In genomic region chr19:28697308-28697707, GRCh38 we compare ENCODE assay signal across 24 cellular contexts.
"Had no signal": no experiment of that assay in that cellular context is flagged by ENCODE, and none has a peak within 500 bp of the region (broad histone marks: within the 10 kb centered on the region; RNA-seq: fewer than 3 reads in every experiment).

No MANE protein-coding gene starts in this region.

- H3K4me1 Mint-ChIP-seq: stimulated activated naive CD8-positive, alpha-beta T cell treated with anti-CD3 and anti-CD28 coated beads, Interleukin-15, amount 100 ng/mL, for 72 hours had no signal

- H3K4me3 ChIP-seq: hepatocyte, left ventricle myocardium inferior, lung, mucosa of descending colon, ovary, prostate gland, skin epidermis, tibial nerve, uterus had no signal

- H3K27ac Mint-ChIP-seq: naive thymus-derived CD4-positive, alpha-beta T cell; natural killer cell treated with Interleukin-12 subunit alpha and Interleukin-12 subunit beta and Interleukin-15 and Interleukin-18, amount 100 ng/mL, for 72 hours; stimulated activated naive CD8-positive, alpha-beta T cell treated with anti-CD3 and anti-CD28 coated beads, Interleukin-15, amount 100 ng/mL, for 72 hours; type B pancreatic cell had no signal

- H3K27ac ChIP-seq: hepatocyte, left ventricle myocardium inferior, ovary, prostate gland, skin epidermis, tibial nerve, uterus had no signal

- DNase-seq: left ventricle myocardium inferior; midbrain; mucosa of descending colon; naive thymus-derived CD4-positive, alpha-beta T cell; ovary; posterior cingulate gyrus; retina; right cardiac atrium; stimulated activated CD4-positive, alpha-beta T cell treated with anti-CD3 and anti-CD28 coated beads, Interleukin-12 subunit alpha, Interleukin-12 subunit beta, amount 100 ng/mL, for 4 hours; stimulated activated CD4-positive, alpha-beta T cell treated with anti-CD3 and anti-CD28 coated beads, Interleukin-15, amount 100 ng/mL, for 24 hours; stimulated activated CD4-positive, alpha-beta T cell treated with anti-CD3 and anti-CD28 coated beads, Interleukin-2, amount 100 ng/mL, for 24 hours; stimulated activated CD4-positive, alpha-beta T cell treated with anti-CD3 and anti-CD28 coated beads, Interleukin-4, amount 100 ng/mL, for 1 hour; stimulated activated naive CD4-positive, alpha-beta T cell; stimulated activated naive CD8-positive, alpha-beta T cell treated with anti-CD3 and anti-CD28 coated beads, Interleukin-15, amount 100 ng/mL, for 72 hours; substantia nigra; uterus had no signal

- H3K36me3 ChIP-seq: left ventricle myocardium inferior, ovary, prostate gland, tibial nerve, uterus had no signal

- H3K4me1 ChIP-seq: left ventricle myocardium inferior, prostate gland, tibial nerve, uterus had no signal

- H3K36me3 Mint-ChIP-seq: naive thymus-derived CD4-positive, alpha-beta T cell; natural killer cell treated with Interleukin-12 subunit alpha and Interleukin-12 subunit beta and Interleukin-15 and Interleukin-18, amount 100 ng/mL, for 72 hours; type B pancreatic cell had no signal

- H3K9me3 Mint-ChIP-seq: natural killer cell treated with Interleukin-12 subunit alpha and Interleukin-12 subunit beta and Interleukin-15 and Interleukin-18, amount 100 ng/mL, for 72 hours; stimulated activated naive CD8-positive, alpha-beta T cell treated with anti-CD3 and anti-CD28 coated beads, Interleukin-15, amount 100 ng/mL, for 72 hours; type B pancreatic cell had no signal

- ATAC-seq: mucosa of descending colon; naive thymus-derived CD4-positive, alpha-beta T cell; natural killer cell treated with Interleukin-12 subunit alpha and Interleukin-12 subunit beta and Interleukin-15 and Interleukin-18, amount 100 ng/mL, for 72 hours; right cardiac atrium; sciatic nerve; stimulated activated naive CD8-positive, alpha-beta T cell treated with anti-CD3 and anti-CD28 coated beads, Interleukin-15, amount 100 ng/mL, for 72 hours had no signal

- H3K27me3 Mint-ChIP-seq: type B pancreatic cell had no signal

- H3K4me3 Mint-ChIP-seq: naive thymus-derived CD4-positive, alpha-beta T cell; natural killer cell treated with Interleukin-12 subunit alpha and Interleukin-12 subunit beta and Interleukin-15 and Interleukin-18, amount 100 ng/mL, for 72 hours; stimulated activated naive CD8-positive, alpha-beta T cell treated with anti-CD3 and anti-CD28 coated beads, Interleukin-15, amount 100 ng/mL, for 72 hours; type B pancreatic cell had no signal

- H3K9me3 ChIP-seq: left ventricle myocardium inferior, mucosa of descending colon, ovary, prostate gland, tibial nerve, uterus had no signal
